In the genomic region with DNA sequence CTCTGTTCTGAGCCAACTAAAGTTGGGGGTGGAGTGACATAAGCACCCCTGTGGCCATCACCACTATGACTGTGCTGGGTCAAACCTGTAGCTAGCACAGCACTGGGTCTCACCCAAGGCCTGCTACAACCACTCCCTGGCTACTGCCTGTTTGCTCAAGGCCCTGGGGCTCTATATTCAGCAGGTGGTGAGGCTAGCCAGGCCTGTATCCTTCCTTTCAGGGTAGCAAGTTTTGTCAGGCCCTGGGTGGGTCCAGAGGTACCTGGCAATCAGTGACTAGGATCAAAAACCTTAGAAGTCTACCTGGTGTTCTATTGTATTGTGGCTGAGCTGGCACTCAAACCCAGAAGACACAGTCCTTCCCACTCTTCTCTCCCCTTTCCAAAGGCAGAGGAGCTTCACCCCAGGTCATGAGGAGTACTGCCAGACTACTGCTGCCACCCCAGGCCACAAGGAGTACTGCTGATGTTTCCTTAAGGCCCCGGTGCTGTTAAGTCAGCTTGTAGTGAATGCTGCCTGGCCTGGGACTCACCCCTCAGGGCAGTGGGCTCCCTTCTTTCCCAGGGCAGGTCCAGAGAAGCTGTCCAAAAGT, we compare ENCODE assay signal across 8 cellular contexts.
A peak's percentile ranks its signal among the peaks of the same experiment; 100 is the strongest.
DNase-seq lines count a peak whose midpoint lies in the region; ATAC-seq and TF ChIP-seq lines count a peak whose summit lies in the region.
"Had no signal": no experiment of that assay in that cellular context is flagged by ENCODE, and none has a peak within 500 bp of the region (broad histone marks: within the 10 kb centered on the region; RNA-seq: fewer than 3 reads in every experiment).

No MANE protein-coding gene starts in this region.

- H3K4me3 ChIP-seq in GM23248 (no peak overlapping the region), MM.1S (ENCODE audit: low read length) (no peak overlapping the region)

- H3K27ac ChIP-seq in GM23248 (no peak overlapping the region), MM.1S (ENCODE audit: low read length) (no peak overlapping the region)

- no peaks in the 10 kb centered on the region for H3K79me2 ChIP-seq in GM23248 (ENCODE audit: insufficient read depth)
- no peaks in the 10 kb centered on the region for H3K79me2 ChIP-seq in MM.1S (ENCODE audit: low read length)

- H3K36me3 ChIP-seq in GM23248 (ENCODE audit: low read depth), result no peaks in the 10 kb centered on the region
- no peaks in the 10 kb centered on the region for H3K36me3 ChIP-seq in MM.1S (replicated peaks; ENCODE audit: insufficient read depth, low read length)

- H4K20me1 ChIP-seq in GM23248 (ENCODE audit: insufficient read depth) (no peaks in the 10 kb centered on the region), MM.1S (ENCODE audit: insufficient read depth, low read length) (no peaks in the 10 kb centered on the region)

- peak; percentile 88 for ATAC-seq in GM18511 (IDR thresholded peaks at IDR 0.05; ENCODE audit: unreplicated experiment)

- TF ChIP-seq CTCF in MM.1S (IDR thresholded peaks at IDR 0.05; ENCODE audit: low read length), result peak; percentile 28

- no peaks in the 10 kb centered on the region for H3K4me1 ChIP-seq in GM23248 (ENCODE audit: insufficient read depth)
- H3K4me1 ChIP-seq in MM.1S (ENCODE audit: low read length), result no peaks in the 10 kb centered on the region

- H3K4me2 ChIP-seq in GM23248 (ENCODE audit: unreplicated experiment), result no peak overlapping the region
- no peak overlapping the region for H3K4me2 ChIP-seq in MM.1S (ENCODE audit: low read depth, low read length)

- H3K9me2 ChIP-seq in GM23248 (ENCODE audit: insufficient read depth) (no peaks in the 10 kb centered on the region), MM.1S (replicated peaks; ENCODE audit: insufficient read depth, low read length) (no peaks in the 10 kb centered on the region)

- H3K9me3 ChIP-seq in GM23248 (ENCODE audit: low read depth) (no peaks in the 10 kb centered on the region), MM.1S (replicated peaks; ENCODE audit: insufficient read depth, low read length) (no peaks in the 10 kb centered on the region)

- in situ Hi-C loops in GM23248 (cut with MboI), result no loop called here

- H3K9ac ChIP-seq in GM23248 (no peak overlapping the region), MM.1S (ENCODE audit: low read length) (no peak overlapping the region)

- DNase-seq in GM23248, result peak; percentile 9
- DNase-seq in MM.1S, result no peak
- DNase-seq in islet precursor cell, result peak; percentile 59
- DNase-seq in activated effector memory CD4-positive, alpha-beta T cell treated with Interleukin-2 at 50 U/mL for 16 hours, result no peak
- DNase-seq in GDM1 (lab: John Stamatoyannopoulos, UW), result no peak
- no peak for DNase-seq in NCI-H1105 (lab: John Stamatoyannopoulos, UW)
- DNase-seq: activated CD4-positive, CD25-positive, alpha-beta regulatory T cell treated with anti-CD3 and anti-CD28 coated beads, Interleukin-2, amount 50 U/mL, for 72 hours had no signal

- H2AFZ ChIP-seq in GM23248, result no peak overlapping the region
- H2AFZ ChIP-seq in MM.1S (ENCODE audit: low read length), result no peak overlapping the region

- H3K27me3 ChIP-seq in GM23248 (replicated peaks; ENCODE audit: insufficient read depth) (no peaks in the 10 kb centered on the region), MM.1S (replicated peaks; ENCODE audit: insufficient read depth, low read length) (no peaks in the 10 kb centered on the region)

- H3F3A ChIP-seq in GM23248 (ENCODE audit: insufficient read depth) (no peaks in the 10 kb centered on the region), MM.1S (ENCODE audit: insufficient read depth, low read length) (no peaks in the 10 kb centered on the region)

- WGBS in GM23248 (ENCODE audit: low coverage in 1 of 2, low lambda C conversion rate in 2 of 2, missing lambda C conversion rate in 2 of 2), 2 experiments, result 0 to 8% methylated on average over 1 of the region's 1 CpG

Comparison
In these comparisons a context has a peak if more than half of its experiments do, and no peak if none do; other contexts are left out.
1. DNase-seq: peak in GM23248 (single experiment) and islet precursor cell (single experiment); none in MM.1S (single experiment), activated effector memory CD4-positive, alpha-beta T cell treated with Interleukin-2 at 50 U/mL for 16 hours (single experiment), GDM1 (single experiment) and NCI-H1105 (single experiment).